4 cellular contexts compared by ENCODE assay signal in genomic region chr15:23890218-23890617, GRCh38.
TF ChIP-seq lines count a peak whose summit lies in the region.

No MANE protein-coding gene starts in this region.

TF ChIP-seq in HepG2, 621 proteins besides CTCF, POLR2A, EP300 and RAD21:
- peak; percentile 67; the same call in 1 of the 2 replicates for TF ChIP-seq RAD51 (IDR thresholded peaks at IDR 0.05; ENCODE audit: borderline replicate concordance)
- TF ChIP-seq REST (IDR thresholded peaks at IDR 0.05; ENCODE audit: borderline replicate concordance in 1 of 2, low read depth in 1 of 2, low read length in 2 of 2) = no peak
- no peak for TF ChIP-seq REXO4 (CRISPR knock-in tag; IDR thresholded peaks at IDR 0.05; ENCODE audit: borderline replicate concordance)
TF ChIP-seq in HepG2: peak in this region for 1.

TF ChIP-seq in A549, 52 proteins besides CTCF, POLR2A, EP300 and RAD21:
- TF ChIP-seq RNF2 (IDR thresholded peaks at IDR 0.05; ENCODE audit: borderline replicate concordance, low read depth) (no peak), USF2 (IDR thresholded peaks at IDR 0.05) (peak; percentile 47; the same call in 1 of the 2 replicates), FOSL2 (IDR thresholded peaks at IDR 0.05) (no peak), FOSL2 (CRISPR knock-in tag; IDR thresholded peaks at IDR 0.05) (no peak)

TF ChIP-seq in IMR-90, 13 proteins besides CTCF, POLR2A, EP300 and RAD21:
- TF ChIP-seq USF2 (IDR thresholded peaks at IDR 0.05; ENCODE audit: low read depth, low read length) = peak; percentile 9; the same call in 1 of the 2 replicates
- TF ChIP-seq RCOR1 (IDR thresholded peaks at IDR 0.05; ENCODE audit: insufficient replicate concordance, low read length) = no peak

TF ChIP-seq in K562, 482 proteins besides CTCF, POLR2A, EP300 and RAD21:
- TF ChIP-seq ZBTB43 (CRISPR knock-in tag; IDR thresholded peaks at IDR 0.05) = no peak
- TF ChIP-seq TFE3 (CRISPR knock-in tag; IDR thresholded peaks at IDR 0.05) = peak; percentile 84
- no peak for TF ChIP-seq CHAMP1 (IDR thresholded peaks at IDR 0.05)
